9 cellular contexts compared by ENCODE assay signal in the genomic region with DNA sequence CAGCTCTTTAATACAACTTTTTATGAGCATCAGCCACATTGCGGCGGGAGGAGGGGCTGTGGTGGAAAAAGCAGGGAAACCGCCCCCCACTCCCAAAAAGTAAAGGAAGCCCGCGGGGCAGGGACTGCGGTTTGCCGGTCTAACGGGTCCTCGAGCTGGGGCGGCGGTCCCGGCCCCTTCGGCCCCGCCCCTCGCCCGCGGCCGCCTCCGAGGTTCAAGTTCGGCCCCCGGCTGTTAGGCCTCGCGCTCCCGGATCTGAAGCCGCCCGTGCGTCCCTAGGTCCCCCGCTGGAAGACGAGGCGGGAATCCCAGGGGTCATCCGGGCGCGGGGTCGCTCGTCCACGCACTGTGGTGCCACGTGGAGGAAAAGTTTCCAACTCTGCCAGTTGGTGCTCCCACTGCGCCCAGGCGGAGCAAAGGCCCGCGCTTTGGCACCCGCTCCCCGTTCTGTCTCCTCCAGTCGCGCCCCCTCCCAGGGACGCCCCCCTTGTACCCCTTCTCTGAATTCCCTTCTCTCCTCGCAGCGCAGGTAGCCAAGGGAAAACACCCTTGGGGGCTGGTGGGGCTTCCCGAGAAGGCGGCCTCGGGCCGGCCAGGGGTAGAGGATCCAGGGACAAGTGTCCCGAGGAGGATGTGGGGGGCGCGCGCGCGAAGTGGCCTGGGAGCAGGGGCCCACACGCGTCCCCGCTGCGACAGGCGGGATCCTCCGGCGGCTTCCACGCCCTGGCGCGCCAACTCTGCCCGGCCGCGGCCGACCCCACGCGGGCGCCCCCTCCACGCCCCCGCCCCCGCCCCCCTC. TPM values are rescaled to one million over a fixed set of nuclear protein-coding genes. Genes with fewer than 3 reads are reported as not detected.
A peak's percentile ranks its signal among the peaks of the same experiment; 100 is the strongest.
DNase-seq lines count a peak whose midpoint lies in the region; ATAC-seq, FAIRE-seq and TF ChIP-seq lines count a peak whose summit lies in the region.
"Had no signal": no experiment of that assay in that cellular context is flagged by ENCODE, and none has a peak within 500 bp of the region (broad histone marks: within the 10 kb centered on the region; RNA-seq: fewer than 3 reads in every experiment).

No MANE protein-coding gene starts in this region.

- H3K36me3 ChIP-seq in pancreas: no peaks in the 10 kb centered on the region

- FAIRE-seq in pancreas (lab: Jason Lieb, UNC): no peak
- FAIRE-seq: islet of Langerhans had no signal

- H3K36me3 Mint-ChIP-seq in glutamatergic neuron (ENCODE audit: unreplicated experiment): no peaks in the 10 kb centered on the region

- TF ChIP-seq CTCF in WI38 (IDR thresholded peaks at IDR 0.05; ENCODE audit: low read depth, low read length): no peak
- no peak for TF ChIP-seq CTCF in glutamatergic neuron (IDR thresholded peaks at IDR 0.05; ENCODE audit: partially characterized antibody, unreplicated experiment)
- TF ChIP-seq CTCF in pancreas (IDR thresholded peaks at IDR 0.05): no peak

- intact Hi-C loops in pancreas (cut with DNase I): no loop called here

- H3K27me3 Mint-ChIP-seq in glutamatergic neuron (ENCODE audit: unreplicated experiment): peaks cover 15% of the 10 kb centered on the region

- H3K9me3 ChIP-seq in pancreas: no peaks in the 10 kb centered on the region

- peaks cover 13% of the 10 kb centered on the region for H3K9me3 Mint-ChIP-seq in glutamatergic neuron (ENCODE audit: unreplicated experiment)

- peak overlapping the region; percentile 21 for H3K4me3 ChIP-seq in WI38 (ENCODE audit: low read depth, low read length)
- peak overlapping the region; percentile 33 to 66 (median 49) for H3K4me3 ChIP-seq in pancreas

- H3K27ac ChIP-seq in pancreas: peak overlapping the region; percentile 56 to 80 (median 78)

- DNase-seq in activated gamma-delta T cell (lab: John Stamatoyannopoulos, UW) (peak; percentile 23), activated gamma-delta T cell treated with Interleukin-2 at 50 U/mL for 16 hours (no peak), glutamatergic neuron (peak; percentile 65), pancreas (peak; percentile 25 to 81 (median 48)), HCEC 1CT (no peak)

- H3K27ac Mint-ChIP-seq in glutamatergic neuron (ENCODE audit: unreplicated experiment): no peak overlapping the region

- 0 to 1% methylated on average over 51 to 78 of the region's 78 CpGs for WGBS in pancreas, 2 donors

- peak overlapping the region; percentile 82 for H3K4me3 Mint-ChIP-seq in glutamatergic neuron (ENCODE audit: unreplicated experiment)

- no peaks in the 10 kb centered on the region for H3K27me3 ChIP-seq in pancreas

- peak; percentile 25 for ATAC-seq in HG02981 (IDR thresholded peaks at IDR 0.05; ENCODE audit: unreplicated experiment)
- ATAC-seq in pancreas: peak; percentile 34 to 57 (median 46)
- no peak for ATAC-seq in HG02840 (IDR thresholded peaks at IDR 0.05; ENCODE audit: low FRiP score, unreplicated experiment)

- no peaks in the 10 kb centered on the region for H3K4me1 Mint-ChIP-seq in glutamatergic neuron (ENCODE audit: low read depth, unreplicated experiment)

- peaks cover 0 to 3% (median 0%) of the 10 kb centered on the region in 3 donors for H3K4me1 ChIP-seq in pancreas

RNA-seq across cellular contexts. Expression of a gene that starts 0.8 kb away (rescaled TPM):
- total RNA-seq in glutamatergic neuron (ENCODE audit: unreplicated experiment): 300 TPM
- total RNA-seq in pancreas: 10 to 100 TPM in 2 of 6 donors, 1 to 10 TPM in 4; 5.8 to 16.4 (median 9.0) TPM
- 10 to 100 TPM; 10.3 to 16.8 TPM for polyA plus RNA-seq in pancreas

Comparison
In these comparisons a context has a peak if more than half of its experiments do, and no peak if none do; other contexts are left out.
1. DNase-seq: peak in activated gamma-delta T cell (single experiment), glutamatergic neuron (single experiment) and pancreas (6 of 6); none in activated gamma-delta T cell treated with Interleukin-2 at 50 U/mL for 16 hours (single experiment) and HCEC 1CT (single experiment).
2. RNA of a gene that starts 0.8 kb away (total RNA-seq): 300 TPM in glutamatergic neuron (single experiment); 5.8 to 16.4 TPM in pancreas; every median in the first group is over 10 times any median in the second.